Comparison of ENCODE assay signal across 21 cellular contexts in the genomic region with DNA sequence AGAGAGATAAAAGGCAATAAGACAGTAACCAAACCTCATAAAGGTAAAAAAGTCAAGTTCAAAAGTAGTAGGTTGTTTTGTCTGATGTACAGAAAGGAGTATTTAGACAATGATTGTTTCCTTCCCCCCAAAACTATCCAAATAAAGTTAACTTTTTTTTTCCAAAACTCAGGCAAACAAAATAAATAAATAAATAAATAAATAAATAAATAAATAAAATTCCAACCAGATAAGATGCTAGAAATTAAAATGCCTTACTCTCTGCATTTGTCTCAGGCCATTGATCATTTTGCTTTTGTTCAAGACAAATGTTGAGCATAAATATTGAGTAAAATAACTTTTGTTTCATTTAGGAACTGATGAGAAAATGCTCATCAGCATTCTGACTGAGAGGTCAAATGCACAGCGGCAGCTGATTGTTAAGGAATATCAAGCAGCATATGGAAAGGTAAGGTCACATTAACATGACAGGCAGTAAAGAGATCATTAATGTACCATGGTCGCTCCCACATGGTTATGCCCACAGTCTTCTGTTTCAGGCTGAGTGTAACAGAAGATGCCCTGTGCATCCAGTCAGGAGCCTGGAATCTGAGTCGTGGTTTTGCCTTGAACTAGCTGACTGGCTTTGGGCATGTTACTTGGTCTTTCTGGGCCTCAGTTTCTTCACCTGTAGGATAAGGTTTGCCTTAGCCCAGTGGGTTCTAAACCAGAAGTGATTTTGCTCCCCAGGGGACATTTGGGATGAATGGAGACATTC. TPM values are rescaled to one million over a fixed set of nuclear protein-coding genes. Genes with fewer than 3 reads are reported as not detected.
"Had no signal": no experiment of that assay in that cellular context is flagged by ENCODE, and none has a peak within 500 bp of the region (broad histone marks: within the 10 kb centered on the region; RNA-seq: fewer than 3 reads in every experiment).

No MANE protein-coding gene starts in this region.

- DNase-seq: dorsolateral prefrontal cortex; effector CD4-positive, alpha-beta T cell; kidney; left lung; mesenchymal stem cell; naive B cell; sigmoid colon; spleen; stimulated activated CD4-positive, alpha-beta T cell treated with anti-CD3 and anti-CD28 coated beads, Interleukin-4, amount 100 ng/mL, for 4 hours; stimulated activated naive CD8-positive, alpha-beta T cell treated with anti-CD3 and anti-CD28 coated beads, Interleukin-15, Interleukin-2, amounts not matched to agents 100 U/mL and 50 U/mL, for 24 hours; substantia nigra; testis; tibial artery had no signal

- H3K4me3 Mint-ChIP-seq: naive B cell; natural killer cell treated with Interleukin-12 subunit alpha and Interleukin-12 subunit beta and Interleukin-15 and Interleukin-18, amount 100 ng/mL, for 72 hours; neural crest cell; stimulated activated memory B cell treated with anti-CD40 and anti-IgM and Interleukin-4, amounts not matched to agents 10 μg/mL and 1 μg/mL and 100 μg/mL, for 72 hours; type B pancreatic cell had no signal

- H3K9me3 Mint-ChIP-seq: natural killer cell treated with Interleukin-12 subunit alpha and Interleukin-12 subunit beta and Interleukin-15 and Interleukin-18, amount 100 ng/mL, for 72 hours; neural crest cell; type B pancreatic cell had no signal

- H3K36me3 ChIP-seq: prostate gland, right atrium auricular region, tibial artery had no signal

- H3K79me2 ChIP-seq: parathyroid adenoma had no signal

- H3K27me3 ChIP-seq: left lung, right atrium auricular region, sigmoid colon, spleen, testis, tibial artery had no signal

- H3K27ac ChIP-seq: dorsolateral prefrontal cortex, left lung, parathyroid adenoma, prostate gland, right atrium auricular region, sigmoid colon, skin epidermis, spleen, testis, tibial artery had no signal

- H3K36me3 Mint-ChIP-seq: natural killer cell treated with Interleukin-12 subunit alpha and Interleukin-12 subunit beta and Interleukin-15 and Interleukin-18, amount 100 ng/mL, for 72 hours; stimulated activated memory B cell treated with anti-CD40 and anti-IgM and Interleukin-4, amounts not matched to agents 10 μg/mL and 1 μg/mL and 100 μg/mL, for 72 hours had no signal

- H3K27ac Mint-ChIP-seq: naive B cell; natural killer cell treated with Interleukin-12 subunit alpha and Interleukin-12 subunit beta and Interleukin-15 and Interleukin-18, amount 100 ng/mL, for 72 hours; stimulated activated memory B cell treated with anti-CD40 and anti-IgM and Interleukin-4, amounts not matched to agents 10 μg/mL and 1 μg/mL and 100 μg/mL, for 72 hours; type B pancreatic cell had no signal

- ATAC-seq: left lung; natural killer cell treated with Interleukin-12 subunit alpha and Interleukin-12 subunit beta and Interleukin-15 and Interleukin-18, amount 100 ng/mL, for 72 hours; stimulated activated memory B cell treated with anti-CD40 and anti-IgM and Interleukin-4, amounts not matched to agents 10 μg/mL and 1 μg/mL and 100 μg/mL, for 72 hours; stimulated activated naive CD8-positive, alpha-beta T cell treated with anti-CD3 and anti-CD28 coated beads, Interleukin-15, Interleukin-2, amounts not matched to agents 100 U/mL and 50 U/mL, for 24 hours had no signal

- H2AFZ ChIP-seq: parathyroid adenoma had no signal

- H3K4me3 ChIP-seq: dorsolateral prefrontal cortex, left lung, prostate gland, right atrium auricular region, sigmoid colon, skin epidermis, spleen, testis, tibial artery had no signal

- H3K4me1 ChIP-seq: left lung, parathyroid adenoma, prostate gland, right atrium auricular region, sigmoid colon, spleen, testis, tibial artery had no signal

- H3K4me1 Mint-ChIP-seq: naive B cell; neural crest cell; stimulated activated memory B cell treated with anti-CD40 and anti-IgM and Interleukin-4, amounts not matched to agents 10 μg/mL and 1 μg/mL and 100 μg/mL, for 72 hours had no signal

- H3K9me3 ChIP-seq: left lung, prostate gland, right atrium auricular region, sigmoid colon, spleen, testis, tibial artery had no signal

- H3K27me3 Mint-ChIP-seq: naive B cell; stimulated activated memory B cell treated with anti-CD40 and anti-IgM and Interleukin-4, amounts not matched to agents 10 μg/mL and 1 μg/mL and 100 μg/mL, for 72 hours; type B pancreatic cell had no signal

RNA-seq across cellular contexts. Expression of gene ANXA3, which starts 27.3 kb away (rescaled TPM):
- total RNA-seq: neural crest cell had no signal
